Comparison of ENCODE assay signal across 12 cellular contexts in the genomic region with DNA sequence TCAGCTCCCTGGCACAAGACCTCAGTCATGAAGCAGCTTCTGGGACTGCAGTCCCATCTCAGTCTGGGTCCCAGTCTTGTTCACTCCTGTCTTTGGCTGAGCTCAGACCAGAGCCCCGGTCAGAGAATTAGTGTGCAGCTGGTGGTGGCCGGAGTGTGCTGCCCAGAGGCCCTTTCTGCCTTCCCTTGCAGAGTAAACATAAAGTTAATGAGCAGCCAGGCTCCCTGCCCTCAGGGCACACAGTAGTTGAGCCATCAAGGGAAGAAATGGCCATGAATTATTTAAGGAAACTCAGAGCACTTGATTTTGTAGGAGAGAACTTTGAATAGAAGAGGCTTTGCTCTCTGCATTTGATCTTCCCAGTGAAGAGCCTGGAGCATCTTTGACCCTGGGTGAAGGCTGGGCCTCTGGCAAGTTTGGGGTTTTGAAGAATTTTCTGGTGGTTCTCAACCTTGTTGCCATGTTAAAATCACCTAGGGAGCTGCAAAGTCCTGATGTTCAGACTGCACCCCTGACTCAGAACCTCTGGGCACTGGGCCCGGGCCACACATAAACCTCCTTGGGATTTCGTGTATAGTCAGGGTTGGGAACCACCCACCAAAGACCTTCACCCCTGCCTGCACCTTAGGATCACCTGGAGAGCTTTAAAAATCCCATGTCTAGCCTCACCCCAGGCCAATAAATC. TPM values are rescaled to one million over a fixed set of nuclear protein-coding genes. Genes with fewer than 3 reads are reported as not detected.
DNase-seq lines count a peak whose midpoint lies in the region; ATAC-seq and TF ChIP-seq lines count a peak whose summit lies in the region.
"Had no signal": no experiment of that assay in that cellular context is flagged by ENCODE, and none has a peak within 500 bp of the region (broad histone marks: within the 10 kb centered on the region; RNA-seq: fewer than 3 reads in every experiment).

No MANE protein-coding gene starts in this region.

- peak overlapping the region in 1 of 2 donors; percentile 68 for H3K27ac Mint-ChIP-seq in stimulated activated naive CD8-positive, alpha-beta T cell treated with anti-CD3 and anti-CD28 coated beads, Interleukin-15, amount 100 ng/mL, for 72 hours
- peak overlapping the region; percentile 100 for H3K27ac Mint-ChIP-seq in T-helper 17 cell
- H3K27ac Mint-ChIP-seq: activated CD8-positive, alpha-beta memory T cell treated with anti-CD3 and anti-CD28 coated beads, Interleukin-2, amount 10 ng/mL, durations not matched to agents 7 days and 5 days; dendritic cell treated with granulocyte-macrophage colony-stimulating factor and Interleukin-4, amounts not matched to agents 40 ng/mL and 50 ng/mL, for 4 days had no signal

- ATAC-seq in stimulated activated naive CD8-positive, alpha-beta T cell treated with anti-CD3 and anti-CD28 coated beads, Interleukin-15, amount 100 ng/mL, for 72 hours = no peak
- no peak for ATAC-seq in stimulated activated naive CD8-positive, alpha-beta T cell treated with anti-CD3 and anti-CD28 coated beads, Interleukin-15, Interleukin-2, amounts not matched to agents 100 U/mL and 50 U/mL, for 24 hours
- ATAC-seq in T-helper 17 cell (no peak), left lobe of liver (peak; percentile 91), GM21786 (IDR thresholded peaks at IDR 0.05; ENCODE audit: unreplicated experiment) (no peak)
- ATAC-seq: activated CD8-positive, alpha-beta memory T cell treated with anti-CD3 and anti-CD28 coated beads, Interleukin-2, amount 10 ng/mL, durations not matched to agents 7 days and 5 days; sciatic nerve had no signal

- peaks cover 11% of the 10 kb centered on the region for H3K36me3 Mint-ChIP-seq in T-helper 17 cell (ENCODE audit: low read depth)

- peak overlapping the region; percentile 78 to 79 for H3K4me3 Mint-ChIP-seq in stimulated activated naive CD8-positive, alpha-beta T cell treated with anti-CD3 and anti-CD28 coated beads, Interleukin-15, amount 100 ng/mL, for 72 hours
- H3K4me3 Mint-ChIP-seq in T-helper 17 cell = no peak overlapping the region
- H3K4me3 Mint-ChIP-seq: activated CD8-positive, alpha-beta memory T cell treated with anti-CD3 and anti-CD28 coated beads, Interleukin-2, amount 10 ng/mL, durations not matched to agents 7 days and 5 days; dendritic cell treated with granulocyte-macrophage colony-stimulating factor and Interleukin-4, amounts not matched to agents 40 ng/mL and 50 ng/mL, for 4 days had no signal

- no peak overlapping the region for H3K4me3 ChIP-seq in coronary artery
- H3K4me3 ChIP-seq: SK-N-MC had no signal

- no peak overlapping the region for H3K27ac ChIP-seq in coronary artery
- H3K27ac ChIP-seq: SK-N-MC had no signal

- no peak for DNase-seq in stimulated activated naive CD8-positive, alpha-beta T cell treated with anti-CD3 and anti-CD28 coated beads, Interleukin-15, amount 100 ng/mL, for 72 hours
- no peak for DNase-seq in stimulated activated naive CD8-positive, alpha-beta T cell treated with anti-CD3 and anti-CD28 coated beads, Interleukin-15, Interleukin-2, amounts not matched to agents 100 U/mL and 50 U/mL, for 24 hours
- DNase-seq in T-helper 17 cell = no peak
- DNase-seq in left lobe of liver (ENCODE audit: low spot score) = peak; percentile 83
- no peak for DNase-seq in H4 (ENCODE audit: low spot score)
- no peak for DNase-seq in coronary artery (ENCODE audit: low spot score)
- no peak for DNase-seq in activated CD8-positive, alpha-beta memory T cell treated with anti-CD3 and anti-CD28 coated beads for 24 hours
- DNase-seq: activated CD8-positive, alpha-beta memory T cell treated with anti-CD3 and anti-CD28 coated beads, Interleukin-2, amount 10 ng/mL, durations not matched to agents 7 days and 5 days had no signal

- H3K27me3 Mint-ChIP-seq in stimulated activated naive CD8-positive, alpha-beta T cell treated with anti-CD3 and anti-CD28 coated beads, Interleukin-15, amount 100 ng/mL, for 72 hours = peaks cover 12% of the 10 kb centered on the region
- H3K27me3 Mint-ChIP-seq in T-helper 17 cell = no peaks in the 10 kb centered on the region

- no peaks in the 10 kb centered on the region for H3K9me3 Mint-ChIP-seq in stimulated activated naive CD8-positive, alpha-beta T cell treated with anti-CD3 and anti-CD28 coated beads, Interleukin-15, amount 100 ng/mL, for 72 hours
- H3K9me3 Mint-ChIP-seq: dendritic cell treated with granulocyte-macrophage colony-stimulating factor and Interleukin-4, amounts not matched to agents 40 ng/mL and 50 ng/mL, for 4 days had no signal

- no peak for TF ChIP-seq CTCF in coronary artery (IDR thresholded peaks at IDR 0.05)

- H3K9me3 ChIP-seq in T-helper 17 cell (ENCODE audit: control insufficient read depth, low read length, poor library complexity, severe bottlenecking) = no peaks in the 10 kb centered on the region

- peaks cover 98% of the 10 kb centered on the region for H3K4me1 Mint-ChIP-seq in stimulated activated naive CD8-positive, alpha-beta T cell treated with anti-CD3 and anti-CD28 coated beads, Interleukin-15, amount 100 ng/mL, for 72 hours
- H3K4me1 Mint-ChIP-seq in T-helper 17 cell = peaks cover 52% of the 10 kb centered on the region

RNA-seq across cellular contexts. Expression of gene SELENON, which starts 26.4 kb away (rescaled TPM):
- total RNA-seq in T-helper 17 cell = 10 to 100 TPM; 24.5 to 25.2 TPM
- total RNA-seq in left lobe of liver = 13.5 TPM
- 27.7 and 32.1 TPM in 2 replicates for total RNA-seq in H4 (2014; rRNA removed; shearing (Covaris generic))

RNA-seq across cellular contexts. Expression of gene MTFR1L, which starts 46.2 kb away (rescaled TPM):
- total RNA-seq in T-helper 17 cell = 10 to 100 TPM; 30.4 to 37.4 TPM
- total RNA-seq in left lobe of liver = 52.7 TPM
- 24.4 and 31.7 TPM in 2 replicates for total RNA-seq in H4 (2014; rRNA removed; shearing (Covaris generic))
